ENCODE assay signal across 8 cellular contexts in genomic region chr1:226679853-226680516, GRCh38. TPM values are rescaled to one million over a fixed set of nuclear protein-coding genes. Genes with fewer than 3 reads are reported as not detected.
DNase-seq lines count a peak whose midpoint lies in the region; ATAC-seq and TF ChIP-seq lines count a peak whose summit lies in the region.

No MANE protein-coding gene starts in this region.

- H3K4me1 ChIP-seq in SK-N-SH (ENCODE audit: control insufficient read depth in 1 of 2, insufficient read depth in 2 of 2, low read depth in 1 of 2, low read length in 1 of 2): peaks cover 13 to 21% of the 10 kb centered on the region in 2 experiments
- H3K4me1 ChIP-seq in suprapubic skin: peaks cover 84% of the 10 kb centered on the region

- CTCF ChIA-PET in SK-N-SH (lab: Yijun Ruan, JAX): interaction anchor here (0.8 kb wide), 1 partner anchor 19 kb away, joined by 4 read pairs; no protein-coding TSS in a partner anchor

- no peaks in the 10 kb centered on the region for H3F3A ChIP-seq in SK-N-SH (replicated peaks; ENCODE audit: insufficient read depth)

- no peaks in the 10 kb centered on the region for H3K79me2 ChIP-seq in SK-N-SH (ENCODE audit: insufficient read depth)

- no peaks in the 10 kb centered on the region for H4K20me1 ChIP-seq in SK-N-SH (ENCODE audit: insufficient read depth)

- H3K4me3 Mint-ChIP-seq in activated naive CD8-positive, alpha-beta T cell treated with anti-CD3 and anti-CD28 coated beads for 36 hours: peak overlapping the region; percentile 79

- H3K9me2 ChIP-seq in SK-N-SH: no peaks in the 10 kb centered on the region

- DNase-seq in GM10266 (ENCODE audit: extremely low spot score) (peak; percentile 74), SK-N-SH (peak; percentile 71), Right ventricle myocardium inferior (ENCODE audit: missing footprints) (peak; percentile 92), omental fat pad (ENCODE audit: low spot score) (peak; percentile 79), suprapubic skin (ENCODE audit: low spot score in 2 of 2) (peak; percentile 94), NCI-H2171 treated with DMSO at 0.1 percent for 48 hours (lab: John Stamatoyannopoulos, UW) (no peak)
- DNase-seq in activated naive CD8-positive, alpha-beta T cell treated with anti-CD3 and anti-CD28 coated beads for 36 hours: peak; percentile 79

- H3K4me2 ChIP-seq in SK-N-SH: no peak overlapping the region

- TF ChIP-seq CTCF in GM10266 (IDR thresholded peaks at IDR 0.05; ENCODE audit: control insufficient read depth, insufficient read depth, low read depth, missing control alignments): no peak
- TF ChIP-seq CTCF in SK-N-SH (IDR thresholded peaks at IDR 0.05): no peak
- TF ChIP-seq CTCF in omental fat pad (IDR thresholded peaks at IDR 0.05): no peak
- TF ChIP-seq CTCF in suprapubic skin (IDR thresholded peaks at IDR 0.05): peak in 1 of 2 donors; percentile 8

- H3K4me3 ChIP-seq in SK-N-SH (ENCODE audit: low read depth in 2 of 2, low read length in 1 of 2) (peak overlapping the region in 1 of 2 experiments; percentile 15; a peak in 1 of 4 replicates), suprapubic skin (peak overlapping the region; percentile 47)

- no peak overlapping the region for H3K9ac ChIP-seq in SK-N-SH

- ATAC-seq in HG02798 (IDR thresholded peaks at IDR 0.05; ENCODE audit: poor library complexity, unreplicated experiment) (peak; percentile 60), Right ventricle myocardium inferior (peak; percentile 83), omental fat pad (ENCODE audit: low FRiP score) (peak; percentile 83)

- 74% methylated on average over 11 of the region's 22 CpGs for WGBS in SK-N-SH (ENCODE audit: low lambda C conversion rate)
- 2% methylated on average over 13 of the region's 22 CpGs for WGBS in suprapubic skin

- peak in 1 of 2 donors; percentile 73 for TF ChIP-seq POLR2A in suprapubic skin (IDR thresholded peaks at IDR 0.05)

- H3K27me3 ChIP-seq in SK-N-SH (ENCODE audit: insufficient read depth) (no peaks in the 10 kb centered on the region), suprapubic skin (no peaks in the 10 kb centered on the region)

- H3K27me3 Mint-ChIP-seq in activated naive CD8-positive, alpha-beta T cell treated with anti-CD3 and anti-CD28 coated beads for 36 hours: no peaks in the 10 kb centered on the region

- H3K9me3 Mint-ChIP-seq in activated naive CD8-positive, alpha-beta T cell treated with anti-CD3 and anti-CD28 coated beads for 36 hours: no peaks in the 10 kb centered on the region

- H3K27ac ChIP-seq in SK-N-SH (ENCODE audit: low read depth in 2 of 2, low read length in 1 of 2) (no peak overlapping the region), suprapubic skin (peak overlapping the region; percentile 91)

- TF ChIP-seq RAD21 in SK-N-SH (IDR thresholded peaks at IDR 0.05; ENCODE audit: low read length): no peak

- no peak overlapping the region for H2AFZ ChIP-seq in SK-N-SH (ENCODE audit: low read depth)

- peak overlapping the region; percentile 90 for H3K27ac Mint-ChIP-seq in activated naive CD8-positive, alpha-beta T cell treated with anti-CD3 and anti-CD28 coated beads for 36 hours

- TF ChIP-seq EP300 in SK-N-SH (IDR thresholded peaks at IDR 0.05; ENCODE audit: borderline replicate concordance in 1 of 2, low read depth in 1 of 2, low read length in 1 of 2) (no peak), suprapubic skin (IDR thresholded peaks at IDR 0.05) (no peak)

- H3K9me3 ChIP-seq in SK-N-SH: no peaks in the 10 kb centered on the region
- H3K9me3 ChIP-seq in suprapubic skin: no peaks in the 10 kb centered on the region

- intact Hi-C loops in Right ventricle myocardium inferior (cut with DNase I): loop anchor here (5.0 kb wide), 1 partner anchor 33 kb away; no protein-coding TSS in a partner anchor

- peaks cover 37% of the 10 kb centered on the region for H3K36me3 Mint-ChIP-seq in activated naive CD8-positive, alpha-beta T cell treated with anti-CD3 and anti-CD28 coated beads for 36 hours

- peaks cover 97% of the 10 kb centered on the region for H3K4me1 Mint-ChIP-seq in activated naive CD8-positive, alpha-beta T cell treated with anti-CD3 and anti-CD28 coated beads for 36 hours

- POLR2A ChIA-PET in SK-N-SH (lab: Yijun Ruan, JAX): no interaction called here

- H3K36me3 ChIP-seq in SK-N-SH (replicated peaks in 1 of 2; ENCODE audit: control insufficient read depth in 1 of 2, insufficient read depth in 2 of 2, low read length in 1 of 2) (no peaks in the 10 kb centered on the region), suprapubic skin (no peaks in the 10 kb centered on the region)

TF ChIP-seq in SK-N-SH, 30 proteins besides CTCF, POLR2A, EP300 and RAD21:
- TF ChIP-seq NFIC (IDR thresholded peaks at IDR 0.05; ENCODE audit: borderline replicate concordance) (no peak), MEF2A (IDR thresholded peaks at IDR 0.05; ENCODE audit: borderline replicate concordance, low read depth) (no peak), IRF3 (IDR thresholded peaks at IDR 0.05; ENCODE audit: low read depth, low read length) (no peak), NRF1 (IDR thresholded peaks at IDR 0.05; ENCODE audit: low read depth, low read length) (no peak), TEAD4 (IDR thresholded peaks at IDR 0.05; ENCODE audit: borderline replicate concordance, insufficient read depth) (no peak)

RNA-seq across cellular contexts. Expression of gene ITPKB, which starts 59.1 kb away (rescaled TPM):
- polyA plus RNA-seq in SK-N-SH (2012; rRNA removed): 1.8 and 2.4 TPM in 2 replicates
- 1.0 and 1.7 TPM in 2 replicates for polyA plus RNA-seq in SK-N-SH (2012; cell fraction: cytosol; rRNA removed)
- polyA plus RNA-seq in SK-N-SH (2012; cell fraction: nucleus; rRNA removed): 3.5 and 3.6 TPM in 2 replicates
- total RNA-seq in activated naive CD8-positive, alpha-beta T cell treated with anti-CD3 and anti-CD28 coated beads for 36 hours: 10 to 100 TPM; 30.7 to 30.8 TPM
- total RNA-seq in Right ventricle myocardium inferior (24.8 TPM), omental fat pad (10 to 100 TPM; 22.2 to 68.6 (median 31.5) TPM), suprapubic skin (10 to 100 TPM; 31.0 to 39.0 (median 35.3) TPM)
